In the genomic region with DNA sequence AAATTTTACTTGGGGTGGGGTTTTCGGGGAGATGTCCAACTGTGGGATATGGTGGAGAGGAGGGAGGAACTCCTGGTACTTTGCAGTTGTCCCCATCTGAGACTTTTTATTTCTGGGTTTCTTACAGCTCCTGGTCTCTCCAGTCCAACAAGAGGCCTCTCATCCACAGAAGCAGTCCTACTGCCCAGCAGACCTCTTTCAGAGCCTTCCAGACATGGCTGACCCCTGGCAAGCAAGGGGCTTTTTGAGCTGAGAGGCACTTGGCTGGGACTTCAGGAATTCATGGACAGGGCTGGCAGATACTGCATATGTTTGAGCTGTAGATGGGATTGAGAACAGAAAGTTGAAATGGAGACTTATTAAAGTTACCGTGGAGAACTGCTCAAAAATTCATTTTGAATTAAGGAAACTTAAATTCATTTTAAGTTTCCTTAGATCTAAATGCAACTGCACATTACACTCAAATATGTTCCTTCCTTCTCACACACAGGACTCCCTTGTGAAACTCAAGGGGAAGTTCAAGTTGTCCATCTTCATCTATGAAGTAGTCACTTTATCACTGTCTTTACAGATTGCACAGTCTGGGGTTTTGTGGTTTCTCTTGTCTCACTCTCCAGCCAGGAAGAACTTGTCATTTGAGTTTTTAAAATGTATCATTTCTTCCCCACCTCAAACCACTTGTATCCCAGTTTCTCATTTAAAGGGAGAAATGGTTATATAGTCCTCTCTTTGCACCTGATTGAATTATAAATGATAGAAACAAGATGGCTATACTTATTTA, we compare ENCODE assay signal across 1 cellular context.
TF ChIP-seq lines count a peak whose summit lies in the region.

No MANE protein-coding gene starts in this region.

TF ChIP-seq in IMR-90, 13 proteins besides CTCF, POLR2A, EP300 and RAD21:
- peak; percentile 30; the same call in 1 of the 2 replicates for TF ChIP-seq CEBPB (IDR thresholded peaks at IDR 0.05; ENCODE audit: low read depth, low read length)
- no peak for TF ChIP-seq FOS (IDR thresholded peaks at IDR 0.05; ENCODE audit: low read depth, low read length)
